Comparison of ENCODE assay signal across 14 cellular contexts in genomic region chr18:3340682-3341097, GRCh38.
DNase-seq lines count a peak whose midpoint lies in the region; FAIRE-seq and TF ChIP-seq lines count a peak whose summit lies in the region.
"Had no signal": no experiment of that assay in that cellular context is flagged by ENCODE, and none has a peak within 500 bp of the region (broad histone marks: within the 10 kb centered on the region; RNA-seq: fewer than 3 reads in every experiment).

No MANE protein-coding gene starts in this region.

- no peak overlapping the region for H3K4me3 ChIP-seq in GM23248
- H3K4me3 ChIP-seq in bronchial epithelial cell (ENCODE audit: low read depth, low read length): no peak overlapping the region
- H3K4me3 ChIP-seq: left lung, thyroid gland had no signal

- H3K4me1 Mint-ChIP-seq in nephron: peaks cover 12% of the 10 kb centered on the region

- H3K9me2 ChIP-seq in GM23248 (ENCODE audit: insufficient read depth): no peaks in the 10 kb centered on the region

- 0 out of 2 replicates have a peak, but pooled peaks cover 3% of the 10 kb centered on the region for H3F3A ChIP-seq in GM23248 (ENCODE audit: insufficient read depth)

- H3K27me3 Mint-ChIP-seq in nephron (ENCODE audit: low read depth): no peaks in the 10 kb centered on the region
- H3K27me3 Mint-ChIP-seq: activated CD4-positive, alpha-beta T cell treated with anti-CD3 and anti-CD28 coated beads, Interleukin-2, amount 10 ng/mL, durations not matched to agents 7 days and 5 days had no signal

- H3K9me3 Mint-ChIP-seq in nephron: peaks cover 2% of the 10 kb centered on the region
- H3K9me3 Mint-ChIP-seq: CD8-positive, alpha-beta T cell; T-helper 1 cell treated with Interleukin-12 subunit alpha and Interleukin-12 subunit beta and Interleukin-4 antibody, amounts not matched to agents 30 μg/mL and 1 μg/mL, for 36 hours had no signal

- FAIRE-seq in bronchial epithelial cell (lab: Jason Lieb, UNC) (no peak), HTR-8/SVneo (lab: Jason Lieb, UNC) (no peak)

- H3K36me3 Mint-ChIP-seq in nephron (ENCODE audit: low read depth): peaks cover 6% of the 10 kb centered on the region
- H3K36me3 Mint-ChIP-seq: CD8-positive, alpha-beta T cell had no signal

- peaks cover 8% of the 10 kb centered on the region; the same call in 1 of the 2 replicates for H3K4me1 ChIP-seq in GM23248 (ENCODE audit: insufficient read depth)
- H3K4me1 ChIP-seq: left lung, thyroid gland had no signal

- H2AFZ ChIP-seq in GM23248: 0 out of 2 replicates have a peak overlapping the region, but pooled peaks have one; percentile 39

- in situ Hi-C loops in GM23248 (cut with MboI): no loop called here

- H3K9ac ChIP-seq in GM23248: no peak overlapping the region

- no peaks in the 10 kb centered on the region for H3K9me3 ChIP-seq in GM23248 (ENCODE audit: low read depth)
- H3K9me3 ChIP-seq: left lung, thyroid gland had no signal

- no peak overlapping the region for H3K4me3 Mint-ChIP-seq in nephron
- H3K4me3 Mint-ChIP-seq: activated CD4-positive, alpha-beta T cell treated with anti-CD3 and anti-CD28 coated beads, Interleukin-2, amount 10 ng/mL, durations not matched to agents 7 days and 5 days; CD8-positive, alpha-beta T cell; neural crest cell; T-helper 1 cell treated with Interleukin-12 subunit alpha and Interleukin-12 subunit beta and Interleukin-4 antibody, amounts not matched to agents 30 μg/mL and 1 μg/mL, for 36 hours had no signal

- no peak overlapping the region for H3K27ac ChIP-seq in GM23248
- H3K27ac ChIP-seq: left lung, thyroid gland had no signal

- no peak overlapping the region for H3K4me2 ChIP-seq in GM23248 (ENCODE audit: unreplicated experiment)

- H3K79me2 ChIP-seq in GM23248 (ENCODE audit: insufficient read depth): no peaks in the 10 kb centered on the region

- no peaks in the 10 kb centered on the region for H3K27me3 ChIP-seq in GM23248 (replicated peaks; ENCODE audit: insufficient read depth)
- no peaks in the 10 kb centered on the region for H3K27me3 ChIP-seq in bronchial epithelial cell (ENCODE audit: control insufficient read depth, insufficient read depth, low read length)
- H3K27me3 ChIP-seq: left lung, thyroid gland had no signal

- peak; percentile 32 for DNase-seq in GM23248
- DNase-seq in LHCN-M2 (ENCODE audit: low read depth): peak; percentile 29
- peak; percentile 26 for DNase-seq in bronchial epithelial cell (ENCODE audit: low read depth)
- DNase-seq in 8988T: no peak
- no peak for DNase-seq in GM19238 (ENCODE audit: insufficient read length, low spot score)
- no peak for DNase-seq in HTR-8/SVneo (ENCODE audit: insufficient read length, low spot score)
- DNase-seq: activated CD4-positive, alpha-beta T cell treated with anti-CD3 and anti-CD28 coated beads, Interleukin-2, amount 10 ng/mL, durations not matched to agents 7 days and 5 days; CD8-positive, alpha-beta T cell; foreskin melanocyte; left lung; thyroid gland had no signal

- TF ChIP-seq CTCF in bronchial epithelial cell (IDR thresholded peaks at IDR 0.05; ENCODE audit: insufficient read depth, low read length, severe bottlenecking) (no peak), nephron (IDR thresholded peaks at IDR 0.05; ENCODE audit: unreplicated experiment in 3 of 3) (no peak)

- peak overlapping the region; percentile 39 to 66 (median 44) for H3K27ac Mint-ChIP-seq in nephron
- H3K27ac Mint-ChIP-seq: activated CD4-positive, alpha-beta T cell treated with anti-CD3 and anti-CD28 coated beads, Interleukin-2, amount 10 ng/mL, durations not matched to agents 7 days and 5 days; CD8-positive, alpha-beta T cell had no signal

- WGBS in GM23248 (ENCODE audit: low coverage in 1 of 2, low lambda C conversion rate in 2 of 2, missing lambda C conversion rate in 2 of 2), 2 experiments: 62 to 83% methylated on average over 2 of the region's 2 CpGs

- no peaks in the 10 kb centered on the region for H3K36me3 ChIP-seq in GM23248 (ENCODE audit: low read depth)
- H3K36me3 ChIP-seq in bronchial epithelial cell (ENCODE audit: control insufficient read depth, insufficient read depth, low read length): no peaks in the 10 kb centered on the region
- H3K36me3 ChIP-seq: left lung, thyroid gland had no signal

- no peaks in the 10 kb centered on the region for H4K20me1 ChIP-seq in GM23248 (ENCODE audit: insufficient read depth)

Comparison
In these comparisons a context has a peak if more than half of its experiments do, and no peak if none do; other contexts are left out.
1. DNase-seq: peak in GM23248 (single experiment), LHCN-M2 (single experiment) and bronchial epithelial cell (single experiment); none in 8988T (single experiment), GM19238 (single experiment) and HTR-8/SVneo (single experiment).